In the genomic region with DNA sequence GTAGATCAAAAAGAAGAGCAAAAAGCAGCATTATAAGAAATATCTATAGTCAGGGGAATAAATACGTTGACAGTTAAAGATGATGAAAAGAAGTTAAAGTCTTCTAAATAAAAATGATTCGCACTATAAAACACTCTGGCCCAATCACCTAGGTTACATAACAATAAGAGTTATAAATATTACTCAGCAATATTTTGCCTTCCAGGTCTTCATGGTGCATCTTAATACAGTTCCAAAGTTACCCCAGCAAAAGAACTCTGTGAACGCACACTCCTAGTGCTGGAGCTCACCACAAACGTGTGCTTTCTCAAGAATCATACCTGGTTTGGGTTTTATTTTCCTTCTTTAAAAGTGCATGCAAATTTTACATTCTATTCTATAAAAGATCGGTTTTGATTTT, we compare ENCODE assay signal across 22 cellular contexts. TPM values are rescaled to one million over a fixed set of nuclear protein-coding genes. Genes with fewer than 3 reads are reported as not detected.
DNase-seq lines count a peak whose midpoint lies in the region; FAIRE-seq and TF ChIP-seq lines count a peak whose summit lies in the region.
"Had no signal": no experiment of that assay in that cellular context is flagged by ENCODE, and none has a peak within 500 bp of the region (broad histone marks: within the 10 kb centered on the region; RNA-seq: fewer than 3 reads in every experiment).

No MANE protein-coding gene starts in this region.

- H3K27me3 ChIP-seq in bronchial epithelial cell (ENCODE audit: control insufficient read depth, insufficient read depth, low read length) (no peaks in the 10 kb centered on the region), neural cell (ENCODE audit: insufficient read depth, low read depth, low read length) (no peaks in the 10 kb centered on the region), smooth muscle cell (ENCODE audit: low read depth) (no peaks in the 10 kb centered on the region)

- TF ChIP-seq CTCF in bronchial epithelial cell (IDR thresholded peaks at IDR 0.05; ENCODE audit: insufficient read depth, low read length, severe bottlenecking), result no peak
- no peak for TF ChIP-seq CTCF in epithelial cell of esophagus (IDR thresholded peaks at IDR 0.05; ENCODE audit: insufficient read depth, low read depth, low read length, missing control alignments)
- TF ChIP-seq CTCF in neural cell (IDR thresholded peaks at IDR 0.05; ENCODE audit: poor library complexity, severe bottlenecking), result no peak
- no peak for TF ChIP-seq CTCF in smooth muscle cell (IDR thresholded peaks at IDR 0.05; ENCODE audit: borderline replicate concordance, insufficient read depth, poor library complexity, severe bottlenecking)
- no peak for TF ChIP-seq CTCF in OCI-LY7 (conservative IDR thresholded peaks at IDR 0.05; ENCODE audit: low read length)

- H3K4me2 ChIP-seq in neural cell (ENCODE audit: low read length) (no peak overlapping the region), smooth muscle cell (no peak overlapping the region), OCI-LY7 (ENCODE audit: low read length) (no peak overlapping the region)
- H3K4me2 ChIP-seq: A549 had no signal

- TF ChIP-seq RAD21 in neural cell (conservative IDR thresholded peaks at IDR 0.05), result no peak

- CTCF ChIA-PET in OCI-LY7 (lab: Charles Lee; ENCODE audit: unreplicated experiment), result no interaction called here

- no peaks in the 10 kb centered on the region for H3F3A ChIP-seq in neural cell (ENCODE audit: insufficient read depth, low read length, poor library complexity, severe bottlenecking)
- H3F3A ChIP-seq in smooth muscle cell (ENCODE audit: low read depth), result no peaks in the 10 kb centered on the region

- WGBS in smooth muscle cell (ENCODE audit: low lambda C conversion rate), result 90% methylated on average over 5 of the region's 5 CpGs

- H3K4me1 ChIP-seq in smooth muscle cell (ENCODE audit: low read depth) (no peaks in the 10 kb centered on the region), OCI-LY7 (ENCODE audit: insufficient read depth, low read length, poor library complexity, severe bottlenecking) (no peaks in the 10 kb centered on the region)
- H3K4me1 ChIP-seq: A549, HAP-1 had no signal

- no peaks in the 10 kb centered on the region for H3K79me2 ChIP-seq in neural cell (replicated peaks; ENCODE audit: insufficient read depth, low read length)
- no peaks in the 10 kb centered on the region for H3K79me2 ChIP-seq in smooth muscle cell (ENCODE audit: low read depth)
- H3K79me2 ChIP-seq in OCI-LY7 (ENCODE audit: insufficient read depth, low read depth, low read length), result no peaks in the 10 kb centered on the region

- H2AFZ ChIP-seq in neural cell (ENCODE audit: low read depth, low read length) (no peak overlapping the region), smooth muscle cell (ENCODE audit: low read depth) (no peak overlapping the region), OCI-LY7 (ENCODE audit: low read length) (no peak overlapping the region)

- H4K20me1 ChIP-seq in neural cell (ENCODE audit: insufficient read depth) (no peaks in the 10 kb centered on the region), smooth muscle cell (ENCODE audit: low read depth) (no peaks in the 10 kb centered on the region), OCI-LY7 (ENCODE audit: insufficient read depth, low read length) (no peaks in the 10 kb centered on the region)

- FAIRE-seq in bronchial epithelial cell (lab: Jason Lieb, UNC), result no peak
- FAIRE-seq: A549, G401.6, GM12892, H54 had no signal

- H3K9ac ChIP-seq in neural cell (ENCODE audit: low read length), result no peak overlapping the region
- H3K9ac ChIP-seq in smooth muscle cell (ENCODE audit: low read depth), result no peak overlapping the region

- H3K9me3 ChIP-seq in neural cell (ENCODE audit: low read length) (no peaks in the 10 kb centered on the region), smooth muscle cell (replicated peaks; ENCODE audit: low read depth) (no peaks in the 10 kb centered on the region), OCI-LY7 (ENCODE audit: low read length) (no peaks in the 10 kb centered on the region)
- H3K9me3 ChIP-seq: A549, HAP-1 had no signal

- H3K36me3 ChIP-seq in bronchial epithelial cell (ENCODE audit: control insufficient read depth, insufficient read depth, low read length) (no peaks in the 10 kb centered on the region), neural cell (ENCODE audit: insufficient read depth, low read length) (no peaks in the 10 kb centered on the region), smooth muscle cell (ENCODE audit: low read depth) (no peaks in the 10 kb centered on the region), OCI-LY7 (ENCODE audit: insufficient read depth, low read length) (no peaks in the 10 kb centered on the region)
- H3K36me3 ChIP-seq: HAP-1 had no signal

- POLR2A ChIA-PET in OCI-LY7 (lab: Charles Lee), result no interaction called here

- DNase-seq in bronchial epithelial cell (ENCODE audit: low read depth) (peak; percentile 20), epithelial cell of esophagus (ENCODE audit: low read depth) (peak; percentile 8), smooth muscle cell (lab: John Stamatoyannopoulos, UW; ENCODE audit: unreplicated experiment) (no peak), hypothalamus (lab: John Stamatoyannopoulos, UW) (no peak), AG20443 (ENCODE audit: low spot score) (no peak), OCI-LY7 (ENCODE audit: low spot score) (no peak)
- DNase-seq: 8988T; ACHN; C1 segment of cervical spinal cord; Calu3; CD4-positive, alpha-beta memory T cell; COR-L47; DMS53; DMS79 treated with DMSO at 0.1 percent for 48 hours; GOT3; HFFc6 had no signal

- intact Hi-C loops in OCI-LY7 (cut with micrococcal nuclease; ENCODE audit: unreplicated experiment), result no loop called here

- no peak for TF ChIP-seq EP300 in neural cell (conservative IDR thresholded peaks at IDR 0.05; ENCODE audit: poor library complexity, severe bottlenecking)

- H3K27ac ChIP-seq in neural cell (ENCODE audit: low read length) (no peak overlapping the region), smooth muscle cell (ENCODE audit: low read depth) (peak overlapping the region; percentile 30), OCI-LY7 (ENCODE audit: low read depth, low read length, poor library complexity, severe bottlenecking) (no peak overlapping the region)
- H3K27ac ChIP-seq: A549 had no signal

- no TSS peak for BruUV-seq in OCI-LY7 (replicated peaks; lab: Mats Ljungman, UMichigan)

- H3K4me3 ChIP-seq in bronchial epithelial cell (ENCODE audit: low read depth, low read length) (no peak overlapping the region), epithelial cell of esophagus (ENCODE audit: low read length) (no peak overlapping the region), neural cell (ENCODE audit: low read length) (peak overlapping the region; percentile 16), smooth muscle cell (no peak overlapping the region), OCI-LY7 (ENCODE audit: low read depth, low read length, poor library complexity, severe bottlenecking) (no peak overlapping the region)
- H3K4me3 ChIP-seq: A549, HAP-1 had no signal

- H3K9me2 ChIP-seq in neural cell (ENCODE audit: insufficient read depth, low read length) (no peaks in the 10 kb centered on the region), OCI-LY7 (ENCODE audit: insufficient read depth, low read length) (no peaks in the 10 kb centered on the region)

TF ChIP-seq in neural cell, 6 proteins besides CTCF, POLR2A, EP300 and RAD21:
- no peak for TF ChIP-seq POLR2AphosphoS5 (IDR thresholded peaks at IDR 0.05)
- no peak for TF ChIP-seq TAF1 (IDR thresholded peaks at IDR 0.05; ENCODE audit: low read depth)
- no peak for TF ChIP-seq MXI1 (conservative IDR thresholded peaks at IDR 0.05; ENCODE audit: poor library complexity, severe bottlenecking)
- TF ChIP-seq EZH2 (IDR thresholded peaks at IDR 0.05; ENCODE audit: borderline replicate concordance, insufficient read depth, low read length, poor library complexity, severe bottlenecking), result no peak
- no peak for TF ChIP-seq REST (IDR thresholded peaks at IDR 0.05; ENCODE audit: borderline replicate concordance)
- TF ChIP-seq SMC3 (conservative IDR thresholded peaks at IDR 0.05; ENCODE audit: poor library complexity), result no peak
TF ChIP-seq in neural cell: peak in this region for 0.

RNA-seq across cellular contexts. Expression of gene EPB41L4A, which starts 44.7 kb away (rescaled TPM):
- total RNA-seq in bronchial epithelial cell (5.3 and 8.3 TPM in 2 replicates), smooth muscle cell (3.7 and 8.9 TPM in 2 replicates), OCI-LY7 (2022) (not detected in 2 replicates)
- polyA plus RNA-seq in neural cell (4.9 and 7.4 TPM in 2 replicates), smooth muscle cell (2.9 and 3.8 TPM in 2 replicates)
- polyA minus RNA-seq in neural cell, result 35.1 and 44.5 TPM in 2 replicates
- 0.03 TPM in 1 of 2 replicates, not detected in the other for total RNA-seq in OCI-LY7 (2014; rRNA removed; shearing (Covaris generic))

Comparison
In these comparisons a context has a peak if more than half of its experiments do, and no peak if none do; other contexts are left out.
1. DNase-seq: peak in bronchial epithelial cell (single experiment) and epithelial cell of esophagus (single experiment); none in smooth muscle cell (single experiment), hypothalamus (0 of 51), AG20443 (single experiment) and OCI-LY7 (single experiment).